9 cellular contexts compared by ENCODE assay signal in genomic region chr7:27150568-27151340, GRCh38. TPM values are rescaled to one million over a fixed set of nuclear protein-coding genes. Genes with fewer than 3 reads are reported as not detected.
A peak's percentile ranks its signal among the peaks of the same experiment; 100 is the strongest.
DNase-seq lines count a peak whose midpoint lies in the region; ATAC-seq, FAIRE-seq and TF ChIP-seq lines count a peak whose summit lies in the region.
"Had no signal": no experiment of that assay in that cellular context is flagged by ENCODE, and none has a peak within 500 bp of the region (broad histone marks: within the 10 kb centered on the region; RNA-seq: fewer than 3 reads in every experiment).

No MANE protein-coding gene starts in this region.

- ATAC-seq in GM12878 = peak; percentile 96

- H3K36me3 ChIP-seq in GM23248 (ENCODE audit: low read depth) (no peaks in the 10 kb centered on the region), GM12878 (ENCODE audit: control insufficient read depth in 2 of 2, insufficient read depth in 2 of 2, low read length in 1 of 2) (no peaks in the 10 kb centered on the region)

- TF ChIP-seq CTCF in LNCaP clone FGC (IDR thresholded peaks at IDR 0.05; ENCODE audit: control insufficient read depth, extremely low read depth, insufficient read depth) (peak; percentile 83), GM12878 (IDR thresholded peaks at IDR 0.05 in 2 of 3, conservative IDR thresholded peaks at IDR 0.05 in 1 of 3; ENCODE audit: control insufficient read depth in 2 of 3, extremely low read depth in 1 of 3, insufficient read depth in 1 of 3, low read depth in 3 of 3, low read length in 3 of 3) (peak; percentile 70 to 84 (median 74))

- CTCF ChIA-PET in GM12878 (lab: Yijun Ruan, JAX) = interaction anchor here (0.5 to 5.5 kb wide), 23 partner anchors 8 to 1256 kb away, joined by 3 to 38 read pairs (median 4); partner anchors contain the start of gene HOXA1

- DNase-seq in GM23248 = peak; percentile 95
- DNase-seq in LNCaP clone FGC (ENCODE audit: low read depth) = no peak
- peak; percentile 37 to 68 (median 55) for DNase-seq in T-helper 1 cell
- DNase-seq in GM12878 (ENCODE audit: low read depth, low spot score) = no peak
- DNase-seq in cortex of kidney (lab: John Stamatoyannopoulos, UW) = no peak

- H3K9me3 ChIP-seq in GM23248 (ENCODE audit: low read depth) = no peaks in the 10 kb centered on the region
- H3K9me3 ChIP-seq in GM12878 (replicated peaks; ENCODE audit: control insufficient read depth, insufficient read depth, low read length) = no peaks in the 10 kb centered on the region; the same call in 2 of the 3 replicates
- H3K9me3 ChIP-seq in iPS-18c (ENCODE audit: control insufficient read depth, insufficient read depth, low read length) = peaks cover 2% of the 10 kb centered on the region

- TF ChIP-seq RAD21 in GM12878 (IDR thresholded peaks at IDR 0.05; ENCODE audit: insufficient read depth, low read depth, low read length) = peak; percentile 30; the same call in 1 of the 2 replicates

- H3K9me2 ChIP-seq in GM23248 (ENCODE audit: insufficient read depth) = no peaks in the 10 kb centered on the region

- TF ChIP-seq POLR2A in GM12878 (IDR thresholded peaks at IDR 0.05; ENCODE audit: low read depth, low read length) = no peak; the same call in 1 of the 2 replicates

- H3K4me3 ChIP-seq in GM23248 (peak overlapping the region; percentile 89), LNCaP clone FGC (ENCODE audit: low read depth, low read length) (peak overlapping the region; percentile 46), GM12878 (peak overlapping the region; percentile 67), iPS-18c (ENCODE audit: insufficient read depth, low read depth, low read length) (peak overlapping the region; percentile 22; the same call in 1 of the 2 replicates), skin epidermis (peak overlapping the region; percentile 27 to 43 (median 31))

- WGBS in GM23248 (ENCODE audit: low coverage in 1 of 2, low lambda C conversion rate in 2 of 2, missing lambda C conversion rate in 2 of 2), 2 experiments = 1% methylated on average over 49 to 57 of the region's 58 CpGs
- WGBS in GM12878 (ENCODE audit: insufficient coverage, insufficient replicate concordance, low lambda C conversion rate, missing lambda C conversion rate) = 1% methylated on average over 51 of the region's 58 CpGs

- no peaks in the 10 kb centered on the region for H3K27me3 ChIP-seq in GM23248 (replicated peaks; ENCODE audit: insufficient read depth)
- peaks cover 20 to 60% of the 10 kb centered on the region in 2 experiments for H3K27me3 ChIP-seq in GM12878 (replicated peaks in 1 of 2; ENCODE audit: control insufficient read depth in 2 of 2, insufficient read depth in 2 of 2, low read length in 1 of 2)

- peak overlapping the region; percentile 87 for H3K9ac ChIP-seq in GM23248
- H3K9ac ChIP-seq in GM12878 (ENCODE audit: control insufficient read depth, insufficient read depth, low read length) = no peak overlapping the region

- in situ Hi-C loops in GM23248 (cut with MboI) = loop anchor here (10.0 kb wide), 3 partner anchors 296 to 1286 kb away; no protein-coding TSS in a partner anchor
- in situ Hi-C loops in GM12878 (cut with MboI) = loop anchor here (25.0 kb wide), 1 partner anchor 1063 kb away; no protein-coding TSS in a partner anchor

- H3K4me1 ChIP-seq in GM23248 (ENCODE audit: insufficient read depth) (peaks cover 37% of the 10 kb centered on the region), GM12878 (ENCODE audit: control insufficient read depth, insufficient read depth, low read length) (no peaks in the 10 kb centered on the region; the same call in 1 of the 2 replicates)

- SMC1A ChIA-PET in GM12878 (lab: Charles Lee; ENCODE audit: uncharacterized antibody, unreplicated experiment) = interaction anchor here (0.6 to 3.2 kb wide), 15 partner anchors 8 to 1258 kb away, joined by 3 to 17 read pairs (median 4); partner anchors contain the start of gene SKAP2

- H3K79me2 ChIP-seq in GM23248 (ENCODE audit: insufficient read depth) = peaks cover 98% of the 10 kb centered on the region
- H3K79me2 ChIP-seq in GM12878 (ENCODE audit: control insufficient read depth, insufficient read depth, low read length) = no peaks in the 10 kb centered on the region

- BruUV-seq in GM12878 (replicated peaks; lab: Mats Ljungman, UMichigan) = no TSS peak

- RAD21 ChIA-PET in GM12878 (lab: Charles Lee; ENCODE audit: unreplicated experiment) = interaction anchor here (0.8 to 2.8 kb wide), 13 partner anchors 11 to 781 kb away, joined by 3 to 10 read pairs (median 4); partner anchors contain the start of gene HOXA1

- H3K4me2 ChIP-seq in GM23248 (ENCODE audit: unreplicated experiment) (peak overlapping the region; percentile 98), GM12878 (ENCODE audit: control insufficient read depth, insufficient read depth) (peak overlapping the region; percentile 91)

- H3K27ac ChIP-seq in GM23248 = peak overlapping the region; percentile 86
- no peak overlapping the region for H3K27ac ChIP-seq in GM12878 (ENCODE audit: control insufficient read depth, insufficient read depth)
- H3K27ac ChIP-seq in skin epidermis = peak overlapping the region in 17 of 21 experiments; percentile 8 to 84 (median 66)

- FAIRE-seq in G401.6 (lab: Jason Lieb, UNC) (peak; percentile 80), GM12878 (lab: Jason Lieb, UNC) (peak; percentile 13)
- FAIRE-seq: islet of Langerhans had no signal

- POLR2A ChIA-PET in GM12878 (lab: Charles Lee) = interaction anchor here (1.0 to 1.2 kb wide), 2 partner anchors 52 to 67 kb away, joined by 3 read pairs; no protein-coding TSS in a partner anchor

- H4K20me1 ChIP-seq in GM23248 (ENCODE audit: insufficient read depth) (no peaks in the 10 kb centered on the region), GM12878 (ENCODE audit: control insufficient read depth, insufficient read depth) (no peaks in the 10 kb centered on the region)

- intact Hi-C loops in GM12878 (cut with micrococcal nuclease; ENCODE audit: unreplicated experiment) = no loop called here

- H2AFZ ChIP-seq in GM23248 (peak overlapping the region; percentile 88), GM12878 (ENCODE audit: control insufficient read depth, low read depth, low read length) (peak overlapping the region; percentile 77)

- peaks cover 29% of the 10 kb centered on the region for H3F3A ChIP-seq in GM23248 (ENCODE audit: insufficient read depth)

- no peak for TF ChIP-seq EP300 in GM12878 (IDR thresholded peaks at IDR 0.05; ENCODE audit: borderline replicate concordance in 1 of 2, control insufficient read depth in 1 of 2, low read depth in 2 of 2, low read length in 2 of 2)

RNA-seq across cellular contexts. Expression of gene HOXA3, which starts 1.6 kb away (rescaled TPM):
- 0.63 and 2.1 TPM in 2 replicates for total RNA-seq in GM23248 (2014; rRNA removed; shearing (Covaris generic))
- polyA plus RNA-seq in GM23248 (2016; fragmentation: Nextera tagmentation; extraction: Ambion mirVana) (1.2 and 1.9 TPM in 2 replicates), GM12878 (2011; rRNA removed) (0.05 and 0.13 TPM in 2 replicates), GM12878 (2014; fragmentation: Illumina TruSeq; extraction: Trizol) (not detected in 2 replicates), GM12878 (2014; fragmentation: Nextera tagmentation; extraction: Ambion mirVana) (not detected), GM12878 (2014; rRNA removed) (not detected in 2 replicates), GM12878 (2016; fragmentation: Nextera tagmentation; extraction: Ambion mirVana) (not detected)
- total RNA-seq in GM12878 (2013; cell fraction: nucleolus; rRNA removed) = not detected in 2 replicates
- total RNA-seq in GM12878 (2014; rRNA removed) (not detected in 2 replicates), GM12878 (2014; rRNA removed; fragmentation: Illumina TruSeq; extraction: Trizol) (not detected in 2 replicates), GM12878 (2021) (0.08 TPM in 1 of 2 replicates, not detected in the other)
- polyA plus RNA-seq in GM12878 (2011; ENCODE audit: low read depth) = not detected
- polyA plus RNA-seq in GM12878 (2011; cell fraction: cytosol; rRNA removed) = 0.02 TPM in 1 of 2 replicates, not detected in the other
- 0.06 and 0.13 TPM in 2 replicates for polyA plus RNA-seq in GM12878 (2011; cell fraction: nucleus; rRNA removed)
- not detected in 2 replicates for polyA plus RNA-seq in GM12878 (2012)
- polyA minus RNA-seq in GM12878 (2011; rRNA and poly(A)+ RNA removed) = not detected in 2 replicates
- polyA minus RNA-seq in GM12878 (2011; cell fraction: cytosol; rRNA and poly(A)+ RNA removed) = not detected in 2 replicates
- polyA minus RNA-seq in GM12878 (2011; cell fraction: nucleus; rRNA and poly(A)+ RNA removed) = not detected in 2 replicates

RNA-seq across cellular contexts. Expression of gene HOXA6, which starts 3.2 kb away (rescaled TPM):
- total RNA-seq in GM23248 (2014; rRNA removed; shearing (Covaris generic)) = 0.51 and 3.2 TPM in 2 replicates
- polyA plus RNA-seq in GM23248 (2016; fragmentation: Nextera tagmentation; extraction: Ambion mirVana) (3.5 and 3.7 TPM in 2 replicates), GM12878 (2011; rRNA removed) (0.08 TPM in 1 of 2 replicates, not detected in the other), GM12878 (2014; fragmentation: Illumina TruSeq; extraction: Trizol) (not detected in 2 replicates), GM12878 (2014; fragmentation: Nextera tagmentation; extraction: Ambion mirVana) (not detected), GM12878 (2014; rRNA removed) (not detected in 2 replicates), GM12878 (2016; fragmentation: Nextera tagmentation; extraction: Ambion mirVana) (not detected)
- total RNA-seq in GM12878 (2013; cell fraction: nucleolus; rRNA removed) = not detected in 2 replicates
- total RNA-seq in GM12878 (2014; rRNA removed) (not detected in 2 replicates), GM12878 (2014; rRNA removed; fragmentation: Illumina TruSeq; extraction: Trizol) (not detected in 2 replicates), GM12878 (2021) (not detected in 2 replicates)
- polyA plus RNA-seq in GM12878 (2011; ENCODE audit: low read depth) = not detected
- 0.10 and 0.13 TPM in 2 replicates for polyA plus RNA-seq in GM12878 (2011; cell fraction: cytosol; rRNA removed)
- polyA plus RNA-seq in GM12878 (2011; cell fraction: nucleus; rRNA removed) = 0.93 and 1.1 TPM in 2 replicates
- polyA plus RNA-seq in GM12878 (2012) = not detected in 2 replicates
- polyA minus RNA-seq in GM12878 (2011; rRNA and poly(A)+ RNA removed) = 0.67 TPM in 1 of 2 replicates, not detected in the other
- not detected in 2 replicates for polyA minus RNA-seq in GM12878 (2011; cell fraction: cytosol; rRNA and poly(A)+ RNA removed)
- 0.97 and 1.4 TPM in 2 replicates for polyA minus RNA-seq in GM12878 (2011; cell fraction: nucleus; rRNA and poly(A)+ RNA removed)

RNA-seq across cellular contexts. Expression of gene HOXA7, which starts 5.7 kb away (rescaled TPM):
- total RNA-seq in GM23248 (2014; rRNA removed; shearing (Covaris generic)) = 3.4 and 6.6 TPM in 2 replicates
- 14.3 and 15.8 TPM in 2 replicates for polyA plus RNA-seq in GM23248 (2016; fragmentation: Nextera tagmentation; extraction: Ambion mirVana)
- not detected in 2 replicates for total RNA-seq in GM12878 (2013; cell fraction: nucleolus; rRNA removed)
- not detected in 2 replicates for total RNA-seq in GM12878 (2014; rRNA removed)
- total RNA-seq in GM12878 (2014; rRNA removed; fragmentation: Illumina TruSeq; extraction: Trizol) = not detected in 2 replicates
- total RNA-seq in GM12878 (2021) = not detected in 2 replicates
- polyA plus RNA-seq in GM12878 (2011; ENCODE audit: low read depth) = not detected
- not detected in 2 replicates for polyA plus RNA-seq in GM12878 (2011; rRNA removed)
- polyA plus RNA-seq in GM12878 (2011; cell fraction: cytosol; rRNA removed) = not detected in 2 replicates
- not detected in 2 replicates for polyA plus RNA-seq in GM12878 (2011; cell fraction: nucleus; rRNA removed)
- not detected in 2 replicates for polyA plus RNA-seq in GM12878 (2012)
- polyA plus RNA-seq in GM12878 (2014; fragmentation: Illumina TruSeq; extraction: Trizol) = not detected in 2 replicates
- polyA plus RNA-seq in GM12878 (2014; fragmentation: Nextera tagmentation; extraction: Ambion mirVana) = not detected
- not detected in 2 replicates for polyA plus RNA-seq in GM12878 (2014; rRNA removed)
- not detected for polyA plus RNA-seq in GM12878 (2016; fragmentation: Nextera tagmentation; extraction: Ambion mirVana)
- not detected in 2 replicates for polyA minus RNA-seq in GM12878 (2011; rRNA and poly(A)+ RNA removed)
- polyA minus RNA-seq in GM12878 (2011; cell fraction: cytosol; rRNA and poly(A)+ RNA removed) = not detected in 2 replicates
- polyA minus RNA-seq in GM12878 (2011; cell fraction: nucleus; rRNA and poly(A)+ RNA removed) = not detected in 2 replicates

RNA-seq across cellular contexts. Expression of gene HOXA5, which starts 7.3 kb away (rescaled TPM):
- total RNA-seq in GM23248 (2014; rRNA removed; shearing (Covaris generic)) = 0.25 and 4.0 TPM in 2 replicates
- polyA plus RNA-seq in GM23248 (2016; fragmentation: Nextera tagmentation; extraction: Ambion mirVana) (1.3 and 1.9 TPM in 2 replicates), GM12878 (2011; rRNA removed) (0.05 and 0.29 TPM in 2 replicates), GM12878 (2014; fragmentation: Illumina TruSeq; extraction: Trizol) (not detected in 2 replicates), GM12878 (2014; fragmentation: Nextera tagmentation; extraction: Ambion mirVana) (not detected), GM12878 (2014; rRNA removed) (not detected in 2 replicates), GM12878 (2016; fragmentation: Nextera tagmentation; extraction: Ambion mirVana) (not detected)
- 0.23 TPM in 1 of 2 replicates, not detected in the other for total RNA-seq in GM12878 (2013; cell fraction: nucleolus; rRNA removed)
- total RNA-seq in GM12878 (2014; rRNA removed) (not detected in 2 replicates), GM12878 (2014; rRNA removed; fragmentation: Illumina TruSeq; extraction: Trizol) (not detected in 2 replicates), GM12878 (2021) (0.13 TPM in 1 of 2 replicates, not detected in the other)
- not detected for polyA plus RNA-seq in GM12878 (2011; ENCODE audit: low read depth)
- 0.10 TPM in 2 replicates for polyA plus RNA-seq in GM12878 (2011; cell fraction: cytosol; rRNA removed)
- 0.27 and 0.54 TPM in 2 replicates for polyA plus RNA-seq in GM12878 (2011; cell fraction: nucleus; rRNA removed)
- polyA plus RNA-seq in GM12878 (2012) = not detected in 2 replicates
- not detected in 2 replicates for polyA minus RNA-seq in GM12878 (2011; rRNA and poly(A)+ RNA removed)
- not detected in 2 replicates for polyA minus RNA-seq in GM12878 (2011; cell fraction: cytosol; rRNA and poly(A)+ RNA removed)
- not detected in 2 replicates for polyA minus RNA-seq in GM12878 (2011; cell fraction: nucleus; rRNA and poly(A)+ RNA removed)

RNA-seq across cellular contexts. Expression of gene HOXA9, which starts 14.6 kb away (rescaled TPM):
- total RNA-seq in GM23248 (2014; rRNA removed; shearing (Covaris generic)) = 32.1 and 43.7 TPM in 2 replicates
- polyA plus RNA-seq in GM23248 (2016; fragmentation: Nextera tagmentation; extraction: Ambion mirVana) (26.9 and 28.3 TPM in 2 replicates), GM12878 (2011; rRNA removed) (not detected in 2 replicates), GM12878 (2014; fragmentation: Illumina TruSeq; extraction: Trizol) (not detected in 2 replicates), GM12878 (2014; fragmentation: Nextera tagmentation; extraction: Ambion mirVana) (not detected), GM12878 (2014; rRNA removed) (not detected in 2 replicates), GM12878 (2016; fragmentation: Nextera tagmentation; extraction: Ambion mirVana) (not detected)
- total RNA-seq in GM12878 (2013; cell fraction: nucleolus; rRNA removed) = not detected in 2 replicates
- total RNA-seq in GM12878 (2014; rRNA removed) (not detected in 2 replicates), GM12878 (2014; rRNA removed; fragmentation: Illumina TruSeq; extraction: Trizol) (not detected in 2 replicates), GM12878 (2021) (not detected in 2 replicates)
- polyA plus RNA-seq in GM12878 (2011; ENCODE audit: low read depth) = not detected
- polyA plus RNA-seq in GM12878 (2011; cell fraction: cytosol; rRNA removed) = not detected in 2 replicates
- polyA plus RNA-seq in GM12878 (2011; cell fraction: nucleus; rRNA removed) = not detected in 2 replicates
- polyA plus RNA-seq in GM12878 (2012) = not detected in 2 replicates
- polyA minus RNA-seq in GM12878 (2011; rRNA and poly(A)+ RNA removed) = not detected in 2 replicates
- polyA minus RNA-seq in GM12878 (2011; cell fraction: cytosol; rRNA and poly(A)+ RNA removed) = not detected in 2 replicates
- not detected in 2 replicates for polyA minus RNA-seq in GM12878 (2011; cell fraction: nucleus; rRNA and poly(A)+ RNA removed)

Comparison
In these comparisons a context has a peak if more than half of its experiments do, and no peak if none do; other contexts are left out.
1. DNase-seq: peak in GM23248 (single experiment) and T-helper 1 cell (5 of 5); none in LNCaP clone FGC (single experiment), GM12878 (single experiment) and cortex of kidney (single experiment).
2. H3K4me3 ChIP-seq: peak in every context shown above with its lines; median percentile 89 in GM23248; 67 in GM12878; 46 in LNCaP clone FGC; 31 in skin epidermis; 22 in iPS-18c.